In genomic region chr2:42581257-42581656, GRCh38 we compare ENCODE assay signal across 20 cellular contexts.
"Had no signal": no experiment of that assay in that cellular context is flagged by ENCODE, and none has a peak within 500 bp of the region (broad histone marks: within the 10 kb centered on the region; RNA-seq: fewer than 3 reads in every experiment).

No MANE protein-coding gene starts in this region.

- DNase-seq: IMR-90, Kasumi-1, MM.1S, NCI-H1092 treated with DMSO at 0.1 percent for 48 hours, NCI-H1436, NCI-H1694, NCI-H187 treated with DMSO at 0.1 percent for 48 hours, NCI-H2029 treated with DMSO at 0.1 percent for 48 hours, NCI-H226, NCI-H446, NCI-H510A, NCI-H524 treated with DMSO at 0.1 percent for 48 hours, NCI-H69, NCI-H774, PC-9, Peyer's patch, SHP77 treated with DMSO at 0.1 percent for 48 hours, SJCRH30 had no signal

- ATAC-seq: Right ventricle myocardium inferior, SK-N-SH treated with all-trans-retinoic acid at 6 μM for 48 hours had no signal
